9 cellular contexts compared by ENCODE assay signal in genomic region chr1:202589190-202589680, GRCh38.
DNase-seq lines count a peak whose midpoint lies in the region; ATAC-seq and TF ChIP-seq lines count a peak whose summit lies in the region.
"Had no signal": no experiment of that assay in that cellular context is flagged by ENCODE, and none has a peak within 500 bp of the region (broad histone marks: within the 10 kb centered on the region; RNA-seq: fewer than 3 reads in every experiment).

No MANE protein-coding gene starts in this region.

- peak overlapping the region; percentile 82 for H3K27ac ChIP-seq in rectal smooth muscle tissue (ENCODE audit: low read depth, low read length)

- no peaks in the 10 kb centered on the region for H3K36me3 Mint-ChIP-seq in activated T-helper 1 cell treated with anti-CD3 and anti-CD28 coated beads, Interleukin-12 subunit alpha, Interleukin-12 subunit beta, Interleukin-2, Interleukin-4 antibody, amounts not matched to agents 30 ng/mL and 10 ng/mL and 1 ng/mL, durations not matched to agents 14 hours and 24 hours and 36 hours (ENCODE audit: low read depth)

- DNase-seq in DMS79 treated with DMSO at 0.1 percent for 48 hours (lab: John Stamatoyannopoulos, UW) (peak; percentile 33), Right ventricle myocardium inferior (ENCODE audit: missing footprints) (peak; percentile 88), NCI-H146 (lab: John Stamatoyannopoulos, UW) (no peak)
- no peak for DNase-seq in activated naive CD4-positive, alpha-beta T cell treated with Interleukin-2 at 50 U/mL for 16 hours
- DNase-seq in activated T-helper 1 cell treated with anti-CD3 and anti-CD28 coated beads, Interleukin-12 subunit alpha, Interleukin-12 subunit beta, Interleukin-2, Interleukin-4 antibody, amounts not matched to agents 30 ng/mL and 10 ng/mL and 1 ng/mL, durations not matched to agents 14 hours and 24 hours and 36 hours (ENCODE audit: low spot score), result no peak

- no peak overlapping the region for H3K27ac Mint-ChIP-seq in activated T-helper 1 cell treated with anti-CD3 and anti-CD28 coated beads, Interleukin-12 subunit alpha, Interleukin-12 subunit beta, Interleukin-2, Interleukin-4 antibody, amounts not matched to agents 30 ng/mL and 10 ng/mL and 1 ng/mL, durations not matched to agents 14 hours and 24 hours and 36 hours

- H3K9ac ChIP-seq in rectal smooth muscle tissue (ENCODE audit: low read length), result no peak overlapping the region

- H3K4me3 ChIP-seq in rectal smooth muscle tissue (ENCODE audit: low read length), result no peak overlapping the region
- H3K4me3 ChIP-seq: skin epidermis had no signal

- intact Hi-C loops in Right ventricle myocardium inferior (cut with DNase I), result no loop called here
- intact Hi-C loops in activated T-helper 1 cell treated with anti-CD3 and anti-CD28 coated beads, Interleukin-12 subunit alpha, Interleukin-12 subunit beta, Interleukin-2, Interleukin-4 antibody, amounts not matched to agents 30 ng/mL and 10 ng/mL and 1 ng/mL, durations not matched to agents 14 hours and 24 hours and 36 hours (cut with micrococcal nuclease), result no loop called here

- H3K4me1 ChIP-seq in rectal smooth muscle tissue (ENCODE audit: control insufficient read depth, insufficient read depth, low read length), result peaks cover 48% of the 10 kb centered on the region

- H3K4me3 Mint-ChIP-seq in activated T-helper 1 cell treated with anti-CD3 and anti-CD28 coated beads, Interleukin-12 subunit alpha, Interleukin-12 subunit beta, Interleukin-2, Interleukin-4 antibody, amounts not matched to agents 30 ng/mL and 10 ng/mL and 1 ng/mL, durations not matched to agents 14 hours and 24 hours and 36 hours, result no peak overlapping the region

- peaks cover 1% of the 10 kb centered on the region for H3K27me3 Mint-ChIP-seq in activated T-helper 1 cell treated with anti-CD3 and anti-CD28 coated beads, Interleukin-12 subunit alpha, Interleukin-12 subunit beta, Interleukin-2, Interleukin-4 antibody, amounts not matched to agents 30 ng/mL and 10 ng/mL and 1 ng/mL, durations not matched to agents 14 hours and 24 hours and 36 hours (ENCODE audit: insufficient read depth)

- H3K36me3 ChIP-seq in rectal smooth muscle tissue (ENCODE audit: control insufficient read depth, insufficient read depth, low read length), result peaks cover 7% of the 10 kb centered on the region

- peaks cover 9% of the 10 kb centered on the region for H3K4me1 Mint-ChIP-seq in activated T-helper 1 cell treated with anti-CD3 and anti-CD28 coated beads, Interleukin-12 subunit alpha, Interleukin-12 subunit beta, Interleukin-2, Interleukin-4 antibody, amounts not matched to agents 30 ng/mL and 10 ng/mL and 1 ng/mL, durations not matched to agents 14 hours and 24 hours and 36 hours (ENCODE audit: low read depth)

- H3K27me3 ChIP-seq in rectal smooth muscle tissue (ENCODE audit: control insufficient read depth, insufficient read depth, low read length), result no peaks in the 10 kb centered on the region

- ATAC-seq in SK-N-SH treated with all-trans-retinoic acid at 6 μM for 48 hours (peak; percentile 89), Right ventricle myocardium inferior (peak; percentile 88), HG03025 (IDR thresholded peaks at IDR 0.05; ENCODE audit: low FRiP score, unreplicated experiment) (no peak)

- H3K9me3 Mint-ChIP-seq in activated T-helper 1 cell treated with anti-CD3 and anti-CD28 coated beads, Interleukin-12 subunit alpha, Interleukin-12 subunit beta, Interleukin-2, Interleukin-4 antibody, amounts not matched to agents 30 ng/mL and 10 ng/mL and 1 ng/mL, durations not matched to agents 14 hours and 24 hours and 36 hours, result no peaks in the 10 kb centered on the region

TF ChIP-seq in SK-N-SH treated with all-trans-retinoic acid at 6 μM for 48 hours, 23 proteins besides CTCF, POLR2A, EP300 and RAD21:
- TF ChIP-seq ARNTL (CRISPR knock-in tag; IDR thresholded peaks at IDR 0.05; ENCODE audit: borderline replicate concordance, low read depth) (no peak), RARB (CRISPR knock-in tag; IDR thresholded peaks at IDR 0.05) (peak; percentile 43), POU6F1 (CRISPR knock-in tag; IDR thresholded peaks at IDR 0.05; ENCODE audit: borderline replicate concordance, low read depth) (0 out of 2 replicates have a peak, but pooled peaks have one; percentile 9), SNAI2 (CRISPR knock-in tag; IDR thresholded peaks at IDR 0.05) (no peak), TSHZ2 (CRISPR knock-in tag; IDR thresholded peaks at IDR 0.05) (peak; percentile 19; the same call in 1 of the 2 replicates), ZFP3 (CRISPR knock-in tag; IDR thresholded peaks at IDR 0.05) (peak; percentile 80), CREB5 (CRISPR knock-in tag; IDR thresholded peaks at IDR 0.05; ENCODE audit: low read depth) (peak; percentile 96; the same call in 1 of the 2 replicates), TOX (CRISPR knock-in tag; IDR thresholded peaks at IDR 0.05; ENCODE audit: borderline replicate concordance) (peak; percentile 48; the same call in 1 of the 2 replicates)
TF ChIP-seq in SK-N-SH treated with all-trans-retinoic acid at 6 μM for 48 hours: peak in this region for 6.

Comparison
In these comparisons a context has a peak if more than half of its experiments do, and no peak if none do; other contexts are left out.
1. DNase-seq: peak in DMS79 treated with DMSO at 0.1 percent for 48 hours (single experiment) and Right ventricle myocardium inferior (single experiment); none in activated naive CD4-positive, alpha-beta T cell treated with Interleukin-2 at 50 U/mL for 16 hours (single experiment), NCI-H146 (single experiment) and activated T-helper 1 cell treated with anti-CD3 and anti-CD28 coated beads, Interleukin-12 subunit alpha, Interleukin-12 subunit beta, Interleukin-2, Interleukin-4 antibody, amounts not matched to agents 30 ng/mL and 10 ng/mL and 1 ng/mL, durations not matched to agents 14 hours and 24 hours and 36 hours (single experiment).